9 cellular contexts compared by ENCODE assay signal in genomic region chr7:106022193-106022821, GRCh38. TPM values are rescaled to one million over a fixed set of nuclear protein-coding genes. Genes with fewer than 3 reads are reported as not detected.
DNase-seq lines count a peak whose midpoint lies in the region; ATAC-seq and TF ChIP-seq lines count a peak whose summit lies in the region.
"Had no signal": no experiment of that assay in that cellular context is flagged by ENCODE, and none has a peak within 500 bp of the region (broad histone marks: within the 10 kb centered on the region; RNA-seq: fewer than 3 reads in every experiment).

No MANE protein-coding gene starts in this region.

- TF ChIP-seq CTCF in left lung (IDR thresholded peaks at IDR 0.05) = no peak

- no peaks in the 10 kb centered on the region for H3K9me3 ChIP-seq in left lung
- H3K9me3 ChIP-seq: heart right ventricle had no signal

- peak; percentile 45 to 47 for DNase-seq in activated CD4-positive, alpha-beta T cell treated with anti-CD3 and anti-CD28 coated beads, Interleukin-2, amount 50 U/mL, for 4 hours
- DNase-seq in left lung = no peak
- no peak for DNase-seq in KG1 (lab: John Stamatoyannopoulos, UW)
- no peak for DNase-seq in NCI-H1417 (lab: John Stamatoyannopoulos, UW)
- DNase-seq in occipital lobe (lab: John Stamatoyannopoulos, UW) = no peak
- DNase-seq in dermis blood vessel endothelial cell = no peak
- DNase-seq: heart right ventricle had no signal

- H3K4me3 ChIP-seq in left lung = no peak overlapping the region
- H3K4me3 ChIP-seq: heart right ventricle had no signal

- no peaks in the 10 kb centered on the region for H3K36me3 ChIP-seq in left lung
- H3K36me3 ChIP-seq: heart right ventricle had no signal

- intact Hi-C loops in left lung (cut with DNase I) = no loop called here

- H3K27ac ChIP-seq in left lung = no peak overlapping the region
- H3K27ac ChIP-seq: heart right ventricle had no signal

- ATAC-seq in GM18870 (IDR thresholded peaks at IDR 0.05; ENCODE audit: unreplicated experiment) (peak; percentile 52), HG03439 (IDR thresholded peaks at IDR 0.05; ENCODE audit: unreplicated experiment) (peak; percentile 57), left lung (peak; percentile 37)

- H3K4me1 ChIP-seq in left lung = no peaks in the 10 kb centered on the region
- H3K4me1 ChIP-seq: heart right ventricle had no signal

- H3K27me3 ChIP-seq in left lung = no peaks in the 10 kb centered on the region
- H3K27me3 ChIP-seq: heart right ventricle had no signal

RNA-seq across cellular contexts. Expression of gene CDHR3, which starts 59.2 kb away (rescaled TPM):
- 10 to 100 TPM in 1 of 2 donors, 1 to 10 TPM in 1; 2.8 to 15.1 TPM for total RNA-seq in left lung
- 16.1 TPM for total RNA-seq in occipital lobe
- 0.51 and 0.84 TPM in 2 replicates for total RNA-seq in dermis blood vessel endothelial cell

Comparison
In these comparisons a context has a peak if more than half of its experiments do, and no peak if none do; other contexts are left out.
1. DNase-seq: peak in activated CD4-positive, alpha-beta T cell treated with anti-CD3 and anti-CD28 coated beads, Interleukin-2, amount 50 U/mL, for 4 hours (2 of 2); none in left lung (0 of 2), KG1 (single experiment), NCI-H1417 (0 of 3), occipital lobe (single experiment) and dermis blood vessel endothelial cell (single experiment).
2. Peak in every context shown above with its lines, with median percentiles within 50 percentile points of each other: ATAC-seq.